In genomic region chr2:44389895-44390294, GRCh38 we compare ENCODE assay signal across 11 cellular contexts. TPM values are rescaled to one million over a fixed set of nuclear protein-coding genes. Genes with fewer than 3 reads are reported as not detected.
DNase-seq lines count a peak whose midpoint lies in the region; TF ChIP-seq lines count a peak whose summit lies in the region.
"Had no signal": no experiment of that assay in that cellular context is flagged by ENCODE, and none has a peak within 500 bp of the region (broad histone marks: within the 10 kb centered on the region; RNA-seq: fewer than 3 reads in every experiment).

No MANE protein-coding gene starts in this region.

- H2AFZ ChIP-seq in mammary epithelial cell (ENCODE audit: low read depth, low read length) (no peak overlapping the region), OCI-LY7 (ENCODE audit: low read length) (no peak overlapping the region), smooth muscle cell (ENCODE audit: low read depth) (no peak overlapping the region)

- H3K27me3 Mint-ChIP-seq in endodermal cell (ENCODE audit: insufficient read depth), result no peaks in the 10 kb centered on the region
- H3K27me3 Mint-ChIP-seq: activated naive CD8-positive, alpha-beta T cell had no signal

- TF ChIP-seq CTCF in mammary epithelial cell (conservative IDR thresholded peaks at IDR 0.05 in 1 of 2, IDR thresholded peaks at IDR 0.05 in 1 of 2; ENCODE audit: extremely low read depth in 1 of 2, insufficient read depth in 1 of 2, low read depth in 1 of 2, low read length in 2 of 2) (peak; percentile 28 to 31), breast epithelium (IDR thresholded peaks at IDR 0.05) (no peak), OCI-LY7 (conservative IDR thresholded peaks at IDR 0.05; ENCODE audit: low read length) (peak; percentile 63), endodermal cell (conservative IDR thresholded peaks at IDR 0.05) (peak; percentile 61), smooth muscle cell (IDR thresholded peaks at IDR 0.05; ENCODE audit: borderline replicate concordance, insufficient read depth, poor library complexity, severe bottlenecking) (peak; percentile 45), lower leg skin (IDR thresholded peaks at IDR 0.05) (no peak)

- DNase-seq in mammary epithelial cell, result no peak
- DNase-seq in breast epithelium (ENCODE audit: low spot score in 2 of 2), result no peak
- no peak for DNase-seq in OCI-LY7 (ENCODE audit: low spot score)
- no peak for DNase-seq in endodermal cell
- no peak for DNase-seq in smooth muscle cell (lab: John Stamatoyannopoulos, UW; ENCODE audit: unreplicated experiment)
- no peak for DNase-seq in COLO668 (lab: John Stamatoyannopoulos, UW; ENCODE audit: unreplicated experiment)
- DNase-seq in NCI-H187 treated with DMSO at 0.1 percent for 48 hours (lab: John Stamatoyannopoulos, UW), result no peak
- no peak for DNase-seq in lower leg skin (ENCODE audit: low spot score in 2 of 2)
- DNase-seq: activated CD8-positive, alpha-beta memory T cell treated with anti-CD3 and anti-CD28 coated beads, Interleukin-2, amount 50 U/mL, for 4 hours; NCI-H2171 treated with DMSO at 0.1 percent for 48 hours had no signal

- H3K9ac ChIP-seq in mammary epithelial cell (ENCODE audit: insufficient read depth, low read length) (no peak overlapping the region), endodermal cell (ENCODE audit: extremely low read depth, low read length, poor library complexity, severe bottlenecking) (no peak overlapping the region), smooth muscle cell (ENCODE audit: low read depth) (no peak overlapping the region)

- H3K9me3 Mint-ChIP-seq in endodermal cell, result peaks cover 20% of the 10 kb centered on the region

- H3K9me2 ChIP-seq in OCI-LY7 (ENCODE audit: insufficient read depth, low read length), result no peaks in the 10 kb centered on the region

- H3K27me3 ChIP-seq in mammary epithelial cell (ENCODE audit: insufficient read depth, low read length), result no peaks in the 10 kb centered on the region
- H3K27me3 ChIP-seq in breast epithelium, result no peaks in the 10 kb centered on the region
- no peaks in the 10 kb centered on the region for H3K27me3 ChIP-seq in endodermal cell (ENCODE audit: control insufficient read depth, insufficient read depth, low read length, poor library complexity, severe bottlenecking)
- no peaks in the 10 kb centered on the region for H3K27me3 ChIP-seq in smooth muscle cell (ENCODE audit: low read depth)

- intact Hi-C loops in mammary epithelial cell (cut with micrococcal nuclease), result loop anchor here (1.0 to 5.0 kb wide), 3 partner anchors 303 to 582 kb away; no protein-coding TSS in a partner anchor
- intact Hi-C loops in breast epithelium (cut with DNase I; ENCODE audit: low total_unique reads), result no loop called here
- intact Hi-C loops in OCI-LY7 (cut with micrococcal nuclease; ENCODE audit: unreplicated experiment), result loop anchor here (5.0 kb wide), 1 partner anchor 567 kb away; no protein-coding TSS in a partner anchor
- intact Hi-C loops in lower leg skin (cut with DNase I; ENCODE audit: low total_unique reads), result loop anchor here (10.0 kb wide), 1 partner anchor 565 kb away; no protein-coding TSS in a partner anchor

- H3K4me2 ChIP-seq in mammary epithelial cell (ENCODE audit: insufficient read depth, low read depth, low read length) (no peak overlapping the region), OCI-LY7 (ENCODE audit: low read length) (no peak overlapping the region), smooth muscle cell (no peak overlapping the region)

- H3K27ac ChIP-seq in mammary epithelial cell (ENCODE audit: insufficient read depth, low read depth, low read length) (no peak overlapping the region), breast epithelium (no peak overlapping the region), OCI-LY7 (ENCODE audit: low read depth, low read length, poor library complexity, severe bottlenecking) (no peak overlapping the region), endodermal cell (ENCODE audit: low read depth, low read length) (no peak overlapping the region), smooth muscle cell (ENCODE audit: low read depth) (no peak overlapping the region)

- in situ Hi-C loops in mammary epithelial cell (cut with MboI; ENCODE audit: low sequenced_read_pairs in 2 of 2), result no loop called here

- no TSS peak for BruUV-seq in mammary epithelial cell (replicated peaks; lab: Mats Ljungman, UMichigan)
- BruUV-seq in OCI-LY7 (replicated peaks; lab: Mats Ljungman, UMichigan), result no TSS peak

- peaks cover 23% of the 10 kb centered on the region for H3K36me3 Mint-ChIP-seq in endodermal cell (ENCODE audit: low read depth)

- CTCF ChIA-PET in mammary epithelial cell (lab: Charles Lee; ENCODE audit: low non-redundant PET) (interaction anchor here (0.6 kb wide), 1 partner anchor 146 kb away, joined by 8 read pairs; no protein-coding TSS in a partner anchor), OCI-LY7 (lab: Charles Lee; ENCODE audit: unreplicated experiment) (interaction anchor here (0.5 kb wide), 1 partner anchor 294 kb away, joined by 3 read pairs; no protein-coding TSS in a partner anchor)

- 85% methylated on average over 1 of the region's 1 CpG for WGBS in mammary epithelial cell (ENCODE audit: low coverage, missing lambda C conversion rate)
- WGBS in endodermal cell (ENCODE audit: insufficient coverage in 1 of 2, insufficient read length in 1 of 2), 2 experiments, result 92% methylated on average over 1 of the region's 1 CpG; no CpG with 5 or more reads in 1 of the 2 experiments
- WGBS in smooth muscle cell (ENCODE audit: low lambda C conversion rate), result 88% methylated on average over 1 of the region's 1 CpG
- 92 to 95% methylated on average over 1 of the region's 1 CpG for WGBS in lower leg skin, 2 donors

- H3K9me3 ChIP-seq in mammary epithelial cell (replicated peaks; ENCODE audit: insufficient read depth, low read length), result no peaks in the 10 kb centered on the region
- H3K9me3 ChIP-seq in breast epithelium, result no peaks in the 10 kb centered on the region
- no peaks in the 10 kb centered on the region for H3K9me3 ChIP-seq in OCI-LY7 (ENCODE audit: low read length)
- H3K9me3 ChIP-seq in endodermal cell (ENCODE audit: control insufficient read depth, low read length), result peaks cover 22% of the 10 kb centered on the region
- no peaks in the 10 kb centered on the region for H3K9me3 ChIP-seq in smooth muscle cell (replicated peaks; ENCODE audit: low read depth)

- no peaks in the 10 kb centered on the region for H3F3A ChIP-seq in smooth muscle cell (ENCODE audit: low read depth)

- H3K4me3 Mint-ChIP-seq in endodermal cell, result no peak overlapping the region
- H3K4me3 Mint-ChIP-seq: activated naive CD8-positive, alpha-beta T cell had no signal

- no peak for TF ChIP-seq POLR2A in breast epithelium (IDR thresholded peaks at IDR 0.05)
- TF ChIP-seq POLR2A in lower leg skin (IDR thresholded peaks at IDR 0.05), result no peak

- H3K27ac Mint-ChIP-seq in endodermal cell, result no peak overlapping the region
- H3K27ac Mint-ChIP-seq: activated naive CD8-positive, alpha-beta T cell had no signal

- H4K20me1 ChIP-seq in mammary epithelial cell (ENCODE audit: insufficient read depth, low read length) (no peaks in the 10 kb centered on the region), OCI-LY7 (ENCODE audit: insufficient read depth, low read length) (no peaks in the 10 kb centered on the region), smooth muscle cell (ENCODE audit: low read depth) (peaks cover 5% of the 10 kb centered on the region)

- dilution Hi-C loops in mammary epithelial cell (cut with HindIII; ENCODE audit: low sequenced_read_pairs), result loop anchor here (10.0 kb wide), 2 partner anchors 55 to 565 kb away; no protein-coding TSS in a partner anchor

- peaks cover 5% of the 10 kb centered on the region for H3K4me1 Mint-ChIP-seq in endodermal cell

- no peaks in the 10 kb centered on the region for H3K4me1 ChIP-seq in mammary epithelial cell (ENCODE audit: insufficient read depth, low read length)
- no peaks in the 10 kb centered on the region for H3K4me1 ChIP-seq in breast epithelium
- H3K4me1 ChIP-seq in OCI-LY7 (ENCODE audit: insufficient read depth, low read length, poor library complexity, severe bottlenecking), result no peaks in the 10 kb centered on the region
- H3K4me1 ChIP-seq in endodermal cell (ENCODE audit: control insufficient read depth, insufficient read depth, low read length), result no peaks in the 10 kb centered on the region
- H3K4me1 ChIP-seq in smooth muscle cell (ENCODE audit: low read depth), result no peaks in the 10 kb centered on the region

- H3K79me2 ChIP-seq in mammary epithelial cell (ENCODE audit: insufficient read depth, low read length), result peaks cover 7% of the 10 kb centered on the region
- H3K79me2 ChIP-seq in OCI-LY7 (ENCODE audit: insufficient read depth, low read depth, low read length), result no peaks in the 10 kb centered on the region
- no peaks in the 10 kb centered on the region for H3K79me2 ChIP-seq in smooth muscle cell (ENCODE audit: low read depth)

- POLR2A ChIA-PET in OCI-LY7 (lab: Charles Lee), result no interaction called here

- no peak overlapping the region for H3K4me3 ChIP-seq in mammary epithelial cell (replicated peaks in 1 of 3; ENCODE audit: insufficient read depth in 1 of 3, low read depth in 2 of 3, low read length in 3 of 3)
- H3K4me3 ChIP-seq in breast epithelium, result no peak overlapping the region
- no peak overlapping the region for H3K4me3 ChIP-seq in OCI-LY7 (ENCODE audit: low read depth, low read length, poor library complexity, severe bottlenecking)
- H3K4me3 ChIP-seq in endodermal cell (ENCODE audit: low read length), result no peak overlapping the region
- H3K4me3 ChIP-seq in smooth muscle cell, result no peak overlapping the region
- no peak overlapping the region for H3K4me3 ChIP-seq in lower leg skin (ENCODE audit: low read depth, poor library complexity, severe bottlenecking)

- H3K36me3 ChIP-seq in mammary epithelial cell (ENCODE audit: insufficient read depth, low read length), result no peaks in the 10 kb centered on the region
- H3K36me3 ChIP-seq in breast epithelium, result no peaks in the 10 kb centered on the region
- no peaks in the 10 kb centered on the region; the same call in 1 of the 2 replicates for H3K36me3 ChIP-seq in OCI-LY7 (ENCODE audit: insufficient read depth, low read length)
- no peaks in the 10 kb centered on the region for H3K36me3 ChIP-seq in endodermal cell (ENCODE audit: control insufficient read depth, insufficient read depth, low read length)
- no peaks in the 10 kb centered on the region for H3K36me3 ChIP-seq in smooth muscle cell (ENCODE audit: low read depth)

RNA-seq across cellular contexts. Expression of gene CAMKMT, which starts 28.1 kb away (rescaled TPM):
- total RNA-seq in mammary epithelial cell (10 to 100 TPM; 13.5 to 16.5 TPM), breast epithelium (10 to 100 TPM in 2 of 3 donors, 1 to 10 TPM in 1; 6.4 to 11.8 (median 10.5) TPM), OCI-LY7 (2022) (25.7 and 26.8 TPM in 2 replicates), endodermal cell (10 to 100 TPM; 31.4 to 57.5 TPM), smooth muscle cell (4.2 and 7.6 TPM in 2 replicates), lower leg skin (10 to 100 TPM in 2 of 4 donors, 1 to 10 TPM in 2; 4.2 to 18.3 (median 9.8) TPM)
- polyA plus RNA-seq in mammary epithelial cell (6.3 TPM), smooth muscle cell (7.2 and 9.1 TPM in 2 replicates)
- 11.1 TPM for polyA minus RNA-seq in mammary epithelial cell
- total RNA-seq in OCI-LY7 (2014; rRNA removed; shearing (Covaris generic)), result 25.1 and 27.4 TPM in 2 replicates
- polyA plus RNA-seq in endodermal cell (2013, experiment 1 of 2), result 15.9 TPM
- 17.5 TPM for polyA plus RNA-seq in endodermal cell (2013, experiment 2 of 2)

RNA-seq across cellular contexts. Expression of gene PREPL, which starts 28.6 kb away (rescaled TPM):
- total RNA-seq in mammary epithelial cell, result 10 to 100 TPM; 28.2 to 31.0 TPM
- 15.0 TPM for polyA plus RNA-seq in mammary epithelial cell
- 31.8 TPM for polyA minus RNA-seq in mammary epithelial cell
- 10 to 100 TPM; 29.4 to 76.5 (median 51.1) TPM for total RNA-seq in breast epithelium
- total RNA-seq in OCI-LY7 (2014; rRNA removed; shearing (Covaris generic)), result 27.5 and 28.2 TPM in 2 replicates
- 39.0 and 40.6 TPM in 2 replicates for total RNA-seq in OCI-LY7 (2022)
- 10 to 100 TPM; 28.9 to 42.3 TPM for total RNA-seq in endodermal cell
- polyA plus RNA-seq in endodermal cell (2013, experiment 1 of 2), result 53.4 TPM
- polyA plus RNA-seq in endodermal cell (2013, experiment 2 of 2), result 49.1 TPM
- 43.8 and 45.4 TPM in 2 replicates for total RNA-seq in smooth muscle cell
- polyA plus RNA-seq in smooth muscle cell, result 16.2 and 16.7 TPM in 2 replicates
- 10 to 100 TPM; 16.9 to 26.1 (median 22.5) TPM for total RNA-seq in lower leg skin

Comparison
In these comparisons a context has a peak if more than half of its experiments do, and no peak if none do; other contexts are left out.
1. CTCF ChIP-seq: peak in mammary epithelial cell (2 of 2), OCI-LY7 (single experiment), endodermal cell (single experiment) and smooth muscle cell (single experiment); none in breast epithelium (0 of 3) and lower leg skin (0 of 3).